ENCODE assay signal across 31 cellular contexts in genomic region chr9:136448655-136449054, GRCh38.
"Had no signal": no experiment of that assay in that cellular context is flagged by ENCODE, and none has a peak within 500 bp of the region (broad histone marks: within the 10 kb centered on the region; RNA-seq: fewer than 3 reads in every experiment).

No MANE protein-coding gene starts in this region.

- H3K27me3 ChIP-seq: breast epithelium, cardiac muscle cell, dorsolateral prefrontal cortex, heart left ventricle had no signal

- H3K4me3 Mint-ChIP-seq: activated CD4-positive, alpha-beta memory T cell treated with anti-CD3 and anti-CD28 coated beads for 36 hours; activated CD4-positive, alpha-beta T cell treated with anti-CD3 and anti-CD28 coated beads for 36 hours; activated CD4-positive, alpha-beta T cell treated with anti-CD3 and anti-CD28 coated beads, Interleukin-2, amount 10 ng/mL, durations not matched to agents 24 days and 14 days; activated CD8-positive, alpha-beta memory T cell treated with anti-CD3 and anti-CD28 coated beads, Interleukin-2, amount 10 ng/mL, durations not matched to agents 7 days and 5 days; activated CD8-positive, alpha-beta T cell treated with anti-CD3 and anti-CD28 coated beads, Interleukin-2, amount 10 ng/mL, durations not matched to agents 7 days and 5 days; activated naive CD8-positive, alpha-beta T cell; activated T-helper 1 cell treated with anti-CD3 and anti-CD28 coated beads, Interleukin-12 subunit alpha, Interleukin-12 subunit beta, Interleukin-2, Interleukin-4 antibody, amounts not matched to agents 30 ng/mL and 10 ng/mL and 1 ng/mL, durations not matched to agents 14 hours and 24 hours and 36 hours; brain; dendritic cell treated with granulocyte-macrophage colony-stimulating factor and Interleukin-4, amounts not matched to agents 40 ng/mL and 50 ng/mL, for 4 days; endodermal cell had no signal

- H3K4me3 ChIP-seq: breast epithelium, cardiac muscle cell, coronary artery, dorsolateral prefrontal cortex, heart left ventricle had no signal

- H3K27ac ChIP-seq: breast epithelium, cardiac muscle cell, coronary artery, heart left ventricle had no signal

- H3K4me1 ChIP-seq: breast epithelium had no signal

- H3K4me1 Mint-ChIP-seq: activated CD4-positive, alpha-beta T cell treated with anti-CD3 and anti-CD28 coated beads for 36 hours; activated CD4-positive, alpha-beta T cell treated with anti-CD3 and anti-CD28 coated beads, Interleukin-2, amount 10 ng/mL, durations not matched to agents 24 days and 14 days; activated CD8-positive, alpha-beta memory T cell treated with anti-CD3 and anti-CD28 coated beads, Interleukin-2, amount 10 ng/mL, durations not matched to agents 7 days and 5 days; brain; endodermal cell had no signal

- DNase-seq: activated CD4-positive, alpha-beta memory T cell treated with anti-CD3 and anti-CD28 coated beads for 36 hours; activated CD4-positive, alpha-beta T cell treated with anti-CD3 and anti-CD28 coated beads for 36 hours; activated CD4-positive, alpha-beta T cell treated with anti-CD3 and anti-CD28 coated beads, Interleukin-2, amount 10 ng/mL, durations not matched to agents 24 days and 14 days; activated CD4-positive, CD25-positive, alpha-beta regulatory T cell; activated CD4-positive, CD25-positive, alpha-beta regulatory T cell treated with anti-CD3 and anti-CD28 coated beads, Interleukin-2, amount 50 U/mL, for 72 hours; activated CD8-positive, alpha-beta memory T cell treated with anti-CD3 and anti-CD28 coated beads, Interleukin-2, amount 10 ng/mL, durations not matched to agents 7 days and 5 days; activated CD8-positive, alpha-beta memory T cell treated with anti-CD3 and anti-CD28 coated beads, Interleukin-2, amount 50 U/mL, for 4 hours; activated CD8-positive, alpha-beta T cell treated with anti-CD3 and anti-CD28 coated beads, Interleukin-2, amount 10 ng/mL, durations not matched to agents 7 days and 5 days; activated gamma-delta T cell treated with Interleukin-2 at 50 U/mL for 16 hours; activated naive CD4-positive, alpha-beta T cell treated with anti-CD3 and anti-CD28 coated beads, Interleukin-2, amount 50 U/mL, for 16 hours; activated naive CD4-positive, alpha-beta T cell treated with Interleukin-2 at 50 U/mL for 16 hours; activated T-cell treated with anti-CD3 and anti-CD28 coated beads, Interleukin-2, amount 50 U/mL, for 1 hour; activated T-cell treated with anti-CD3 and anti-CD28 coated beads, Interleukin-2, amount 50 U/mL, for 48 hours; amniotic stem cell; aorta; central memory CD4-positive, alpha-beta T cell; dorsolateral prefrontal cortex; effector memory CD4-positive, alpha-beta T cell; endodermal cell; foreskin fibroblast; heart left ventricle; T-helper 2 cell had no signal

- ATAC-seq: activated CD4-positive, alpha-beta T cell treated with anti-CD3 and anti-CD28 coated beads for 36 hours; activated CD8-positive, alpha-beta memory T cell treated with anti-CD3 and anti-CD28 coated beads, Interleukin-2, amount 10 ng/mL, durations not matched to agents 7 days and 5 days; activated CD8-positive, alpha-beta T cell treated with anti-CD3 and anti-CD28 coated beads, Interleukin-2, amount 10 ng/mL, durations not matched to agents 7 days and 5 days; esophagus mucosa; heart left ventricle had no signal

- H3K27me3 Mint-ChIP-seq: activated CD4-positive, alpha-beta memory T cell treated with anti-CD3 and anti-CD28 coated beads for 36 hours; activated CD4-positive, alpha-beta T cell treated with anti-CD3 and anti-CD28 coated beads for 36 hours; activated CD4-positive, alpha-beta T cell treated with anti-CD3 and anti-CD28 coated beads, Interleukin-2, amount 10 ng/mL, durations not matched to agents 24 days and 14 days; activated CD8-positive, alpha-beta memory T cell treated with anti-CD3 and anti-CD28 coated beads, Interleukin-2, amount 10 ng/mL, durations not matched to agents 7 days and 5 days; activated naive CD8-positive, alpha-beta T cell; brain; dendritic cell treated with granulocyte-macrophage colony-stimulating factor and Interleukin-4, amounts not matched to agents 40 ng/mL and 50 ng/mL, for 4 days had no signal

- H3K9me3 Mint-ChIP-seq: activated CD4-positive, alpha-beta memory T cell treated with anti-CD3 and anti-CD28 coated beads for 36 hours; activated CD4-positive, alpha-beta T cell treated with anti-CD3 and anti-CD28 coated beads, Interleukin-2, amount 10 ng/mL, durations not matched to agents 24 days and 14 days; activated T-helper 1 cell treated with anti-CD3 and anti-CD28 coated beads, Interleukin-12 subunit alpha, Interleukin-12 subunit beta, Interleukin-2, Interleukin-4 antibody, amounts not matched to agents 30 ng/mL and 10 ng/mL and 1 ng/mL, durations not matched to agents 14 hours and 24 hours and 36 hours; activated T-helper 2 cell treated with anti-CD3 and anti-CD28 coated beads, Interferon-gamma antibody, Interleukin-2, Interleukin-4, amounts not matched to agents 10 μg/mL and 5 μg/mL and 100 μg/mL, durations not matched to agents 14 hours and 24 hours and 36 hours; brain; dendritic cell treated with granulocyte-macrophage colony-stimulating factor and Interleukin-4, amounts not matched to agents 40 ng/mL and 50 ng/mL, for 4 days; endodermal cell had no signal

- H3K9me3 ChIP-seq: breast epithelium, heart left ventricle had no signal

- H3K36me3 Mint-ChIP-seq: activated naive CD8-positive, alpha-beta T cell had no signal

- H3K27ac Mint-ChIP-seq: activated CD4-positive, alpha-beta memory T cell treated with anti-CD3 and anti-CD28 coated beads for 36 hours; activated CD4-positive, alpha-beta T cell treated with anti-CD3 and anti-CD28 coated beads for 36 hours; activated CD4-positive, alpha-beta T cell treated with anti-CD3 and anti-CD28 coated beads, Interleukin-2, amount 10 ng/mL, durations not matched to agents 24 days and 14 days; activated CD8-positive, alpha-beta memory T cell treated with anti-CD3 and anti-CD28 coated beads, Interleukin-2, amount 10 ng/mL, durations not matched to agents 7 days and 5 days; activated CD8-positive, alpha-beta T cell treated with anti-CD3 and anti-CD28 coated beads, Interleukin-2, amount 10 ng/mL, durations not matched to agents 7 days and 5 days; activated naive CD8-positive, alpha-beta T cell; activated T-helper 1 cell treated with anti-CD3 and anti-CD28 coated beads, Interleukin-12 subunit alpha, Interleukin-12 subunit beta, Interleukin-2, Interleukin-4 antibody, amounts not matched to agents 30 ng/mL and 10 ng/mL and 1 ng/mL, durations not matched to agents 14 hours and 24 hours and 36 hours; activated T-helper 2 cell treated with anti-CD3 and anti-CD28 coated beads, Interferon-gamma antibody, Interleukin-2, Interleukin-4, amounts not matched to agents 10 μg/mL and 5 μg/mL and 100 μg/mL, durations not matched to agents 14 hours and 24 hours and 36 hours; brain; dendritic cell treated with granulocyte-macrophage colony-stimulating factor and Interleukin-4, amounts not matched to agents 40 ng/mL and 50 ng/mL, for 4 days; endodermal cell had no signal
